ENCODE assay signal across 8 cellular contexts in the genomic region with DNA sequence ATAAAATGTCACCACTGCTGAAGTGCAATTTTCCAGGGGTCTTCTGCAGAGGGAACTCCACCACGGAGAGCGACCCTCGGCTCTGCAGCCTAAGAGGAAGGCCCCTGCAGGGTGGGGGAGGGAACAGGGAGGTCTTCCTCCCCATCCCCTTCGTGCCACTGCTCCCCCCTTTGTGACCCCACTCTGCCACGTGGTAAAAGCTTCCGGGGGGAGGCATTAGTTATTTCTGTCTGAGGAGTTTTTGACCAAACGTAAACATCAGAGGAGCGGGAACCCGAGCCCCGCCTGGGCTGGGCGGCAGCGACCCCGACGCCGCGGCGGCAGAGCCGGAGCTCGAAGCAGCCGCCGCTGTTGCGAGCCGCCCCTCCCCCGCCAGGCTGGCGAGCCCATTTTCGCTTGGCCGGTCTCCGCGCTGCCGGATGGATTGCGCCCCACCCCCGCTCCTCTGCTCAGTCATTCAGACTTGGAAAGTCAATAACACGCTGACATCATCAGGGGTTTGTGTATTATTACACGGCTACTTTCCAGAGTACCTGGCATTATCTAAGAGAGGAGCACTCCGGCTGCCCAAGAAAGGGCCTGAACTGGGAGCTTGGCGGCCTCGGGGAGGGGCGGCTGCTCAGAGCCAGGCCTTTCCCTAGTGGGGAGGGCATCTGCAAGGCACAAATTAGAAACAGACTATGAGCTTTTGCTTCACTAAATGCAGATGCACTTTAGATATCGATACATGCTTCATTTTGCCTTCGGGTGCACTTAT.
DNase-seq lines count a peak whose midpoint lies in the region; ATAC-seq, FAIRE-seq and TF ChIP-seq lines count a peak whose summit lies in the region.

No MANE protein-coding gene starts in this region.

- H3K27me3 ChIP-seq in H1 (replicated peaks in 1 of 4; ENCODE audit: control insufficient read depth in 3 of 4, extremely low read depth in 1 of 4, insufficient read depth in 3 of 4, low read length in 3 of 4) (no peaks in the 10 kb centered on the region; a peak in 1 of 7 replicates), mesendoderm (ENCODE audit: insufficient read depth, low read length, poor library complexity) (no peaks in the 10 kb centered on the region)

- WGBS in H1 (ENCODE audit: extremely low coverage in 1 of 2, insufficient coverage in 1 of 2, insufficient read length in 1 of 2, insufficient replicate concordance in 2 of 2, low coverage in 1 of 2, low lambda C conversion rate in 2 of 2, missing lambda C conversion rate in 1 of 2), 2 experiments, result 2% methylated on average over 39 of the region's 40 CpGs; no CpG with 5 or more reads in 1 of the 2 experiments
- no CpG with 5 or more reads among the region's 40 CpGs for WGBS in mesendoderm (ENCODE audit: extremely low coverage, insufficient coverage, low lambda C conversion rate)

- peak overlapping the region; percentile 98 for H2BK12ac ChIP-seq in H1 (ENCODE audit: low read depth, low read length)

- H3K4me3 ChIP-seq in H1 (ENCODE audit: extremely low read depth in 1 of 4, insufficient read depth in 2 of 4, low read depth in 3 of 4, low read length in 4 of 4), result peak overlapping the region; percentile 6 to 56 (median 31); a peak in 6 of 8 replicates
- no peak overlapping the region for H3K4me3 ChIP-seq in mesendoderm (ENCODE audit: low read length)

- peak; percentile 17 to 46 for TF ChIP-seq POLR2A in H1 (IDR thresholded peaks at IDR 0.05; ENCODE audit: control extremely low read depth in 1 of 2, low read depth in 2 of 2, low read length in 2 of 2)

- peaks cover 42% of the 10 kb centered on the region for H3K4me1 Mint-ChIP-seq in activated CD8-positive, alpha-beta memory T cell treated with anti-CD3 and anti-CD28 coated beads, Interleukin-2, amount 10 ng/mL, durations not matched to agents 7 days and 5 days

- TF ChIP-seq EP300 in H1 (IDR thresholded peaks at IDR 0.05; ENCODE audit: borderline replicate concordance in 1 of 2, low read depth in 2 of 2, low read length in 2 of 2), result peak; percentile 73 to 99

- H3K4me3 Mint-ChIP-seq in activated CD8-positive, alpha-beta memory T cell treated with anti-CD3 and anti-CD28 coated beads, Interleukin-2, amount 10 ng/mL, durations not matched to agents 7 days and 5 days, result peak overlapping the region; percentile 68

- H3K4ac ChIP-seq in H1 (replicated peaks; ENCODE audit: insufficient read length, low read depth, low read length) (peak overlapping the region; percentile 99), mesendoderm (ENCODE audit: low read depth, low read length) (peak overlapping the region; percentile 94)

- POLR2A ChIA-PET in H1 (lab: Charles Lee; ENCODE audit: partially characterized antibody), result interaction anchor here (0.6 to 6.2 kb wide), 16 partner anchors 9 to 1469 kb away, joined by 3 to 82 read pairs (median 3); partner anchors contain the start of gene TBL1XR1

- H3K14ac ChIP-seq in H1 (ENCODE audit: insufficient read length), result no peak overlapping the region

- H4K5ac ChIP-seq in H1 (ENCODE audit: insufficient read length, low read depth, low read length), result peak overlapping the region; percentile 90
- peak overlapping the region; percentile 88 for H4K5ac ChIP-seq in mesendoderm (ENCODE audit: low read length)

- DNase-seq in COLO829 (ENCODE audit: low spot score), result peak; percentile 98
- peak; percentile 98 for DNase-seq in HT1080 (ENCODE audit: low read depth)
- DNase-seq in NOMO-1 (lab: John Stamatoyannopoulos, UW; ENCODE audit: unreplicated experiment in 2 of 2), result peak; percentile 96 to 98
- DNase-seq in activated CD8-positive, alpha-beta memory T cell treated with anti-CD3 and anti-CD28 coated beads, Interleukin-2, amount 10 ng/mL, durations not matched to agents 7 days and 5 days, result peak; percentile 94
- DNase-seq in H1 (ENCODE audit: low read depth in 1 of 2, low spot score in 2 of 2), result peak; percentile 85 to 98
- DNase-seq in mesendoderm, result peak; percentile 100
- DNase-seq in stimulated activated CD8-positive, alpha-beta memory T cell treated with anti-CD3 and anti-CD28 coated beads, Interleukin-12 subunit alpha, Interleukin-12 subunit beta, amount 100 ng/mL, for 4 hours (ENCODE audit: low read depth), result peak; percentile 91

- H3K36me3 ChIP-seq in H1 (ENCODE audit: control insufficient read depth in 2 of 4, insufficient read depth in 4 of 4, low read length in 3 of 4), result no peaks in the 10 kb centered on the region
- H3K36me3 ChIP-seq in mesendoderm (ENCODE audit: control insufficient read depth, insufficient read depth, low read length), result no peaks in the 10 kb centered on the region

- H3K36me3 Mint-ChIP-seq in activated CD8-positive, alpha-beta memory T cell treated with anti-CD3 and anti-CD28 coated beads, Interleukin-2, amount 10 ng/mL, durations not matched to agents 7 days and 5 days, result peaks cover 6% of the 10 kb centered on the region

- no peaks in the 10 kb centered on the region for H3K9me3 Mint-ChIP-seq in activated CD8-positive, alpha-beta memory T cell treated with anti-CD3 and anti-CD28 coated beads, Interleukin-2, amount 10 ng/mL, durations not matched to agents 7 days and 5 days (ENCODE audit: low read depth)

- no peaks in the 10 kb centered on the region for H3K27me3 Mint-ChIP-seq in activated CD8-positive, alpha-beta memory T cell treated with anti-CD3 and anti-CD28 coated beads, Interleukin-2, amount 10 ng/mL, durations not matched to agents 7 days and 5 days

- H2AK5ac ChIP-seq in H1 (ENCODE audit: low read depth, low read length) (no peak overlapping the region), mesendoderm (ENCODE audit: low read length) (peak overlapping the region; percentile 61)

- H2BK15ac ChIP-seq in H1 (ENCODE audit: low read length), result peak overlapping the region; percentile 81; the same call in 1 of the 2 replicates
- H2BK15ac ChIP-seq in mesendoderm (replicated peaks; ENCODE audit: low read depth), result no peak overlapping the region

- H3K4me2 ChIP-seq in H1 (ENCODE audit: insufficient read depth in 1 of 2, low read depth in 2 of 2, low read length in 2 of 2) (peak overlapping the region; percentile 65 to 80), mesendoderm (ENCODE audit: low read length) (peak overlapping the region; percentile 60)

- 0 out of 4 replicates have a peak, but pooled peaks of 1 of the 3 experiments have one; percentile 0 for TF ChIP-seq CTCF in H1 (IDR thresholded peaks at IDR 0.05; ENCODE audit: control extremely low read depth in 1 of 3, insufficient read depth in 1 of 3, low read depth in 1 of 3, low read length in 3 of 3)

- peak overlapping the region; percentile 87 for H2BK120ac ChIP-seq in H1 (replicated peaks; ENCODE audit: low read depth, low read length)
- H2BK120ac ChIP-seq in mesendoderm (ENCODE audit: low read depth, low read length), result peak overlapping the region; percentile 23

- 0 out of 2 replicates have a peak overlapping the region, but pooled peaks have one; percentile 46 for H2AFZ ChIP-seq in H1 (ENCODE audit: low read length)

- H3K56ac ChIP-seq in H1 (replicated peaks; ENCODE audit: insufficient read length, low read depth, low read length) (peak overlapping the region; percentile 72), mesendoderm (ENCODE audit: low read length) (peak overlapping the region; percentile 95)

- peak; percentile 57 to 68 for TF ChIP-seq RAD21 in H1 (IDR thresholded peaks at IDR 0.05 in 1 of 2, conservative IDR thresholded peaks at IDR 0.05 in 1 of 2; ENCODE audit: low read depth in 2 of 2, low read length in 2 of 2)

- H4K8ac ChIP-seq in H1 (ENCODE audit: extremely low read depth, insufficient read depth, low read length) (peak overlapping the region; percentile 94; the same call in 1 of the 2 replicates), mesendoderm (ENCODE audit: low read depth, low read length) (peak overlapping the region; percentile 77)

- CTCF ChIA-PET in activated CD8-positive, alpha-beta memory T cell treated with anti-CD3 and anti-CD28 coated beads, Interleukin-2, amount 10 ng/mL, durations not matched to agents 7 days and 5 days (lab: Charles Lee), result interaction anchor here (1.2 to 3.8 kb wide), 6 partner anchors 11 to 308 kb away, joined by 3 to 45 read pairs (median 5); partner anchors contain the start of gene TBL1XR1
- CTCF ChIA-PET in H1 (lab: Charles Lee; ENCODE audit: partially characterized antibody), result interaction anchor here (0.6 to 1.4 kb wide), 10 partner anchors 10 to 418 kb away, joined by 3 to 5 read pairs (median 3); no protein-coding TSS in a partner anchor

- H3K9ac ChIP-seq in H1 (replicated peaks in 1 of 4; ENCODE audit: extremely low read depth in 1 of 4, low read depth in 3 of 4, low read length in 3 of 4), result peak overlapping the region in 3 of 4 experiments; percentile 43 to 54 (median 52); a peak in 5 of 7 replicates
- H3K9ac ChIP-seq in mesendoderm (ENCODE audit: low read length), result peak overlapping the region; percentile 76

- no peaks in the 10 kb centered on the region for H3K9me3 ChIP-seq in H1 (ENCODE audit: insufficient read depth in 2 of 2, low read depth in 1 of 2, low read length in 1 of 2)

- H3K79me1 ChIP-seq in H1 (ENCODE audit: low read depth, low read length) (no peaks in the 10 kb centered on the region), mesendoderm (ENCODE audit: low read length) (no peaks in the 10 kb centered on the region)

- H2BK5ac ChIP-seq in H1 (ENCODE audit: low read depth, low read length) (peak overlapping the region; percentile 96), mesendoderm (ENCODE audit: low read length) (peak overlapping the region; percentile 100)

- no peaks in the 10 kb centered on the region for H4K20me1 ChIP-seq in H1 (replicated peaks in 1 of 2; ENCODE audit: control insufficient read depth in 1 of 2, insufficient read depth in 2 of 2, low read length in 2 of 2)

- peak; percentile 77 for ATAC-seq in GM21367 (IDR thresholded peaks at IDR 0.05; ENCODE audit: unreplicated experiment)
- ATAC-seq in activated CD8-positive, alpha-beta memory T cell treated with anti-CD3 and anti-CD28 coated beads, Interleukin-2, amount 10 ng/mL, durations not matched to agents 7 days and 5 days, result peak; percentile 81

- peak overlapping the region; percentile 94; the same call in 1 of the 2 replicates for H2BK20ac ChIP-seq in H1 (ENCODE audit: low read length)

- H3K79me2 ChIP-seq in H1 (ENCODE audit: control insufficient read depth in 1 of 2, insufficient read depth in 2 of 2, low read length in 2 of 2), result no peaks in the 10 kb centered on the region
- no peaks in the 10 kb centered on the region for H3K79me2 ChIP-seq in mesendoderm (ENCODE audit: control insufficient read depth, insufficient read depth, low read length)

- H4K91ac ChIP-seq in H1 (replicated peaks; ENCODE audit: insufficient read length, low read length), result peak overlapping the region; percentile 98

- peak overlapping the region; percentile 92 for H3K27ac Mint-ChIP-seq in activated CD8-positive, alpha-beta memory T cell treated with anti-CD3 and anti-CD28 coated beads, Interleukin-2, amount 10 ng/mL, durations not matched to agents 7 days and 5 days

- H3K27ac ChIP-seq in H1 (ENCODE audit: low read depth, low read length) (peak overlapping the region; percentile 86), mesendoderm (ENCODE audit: low read depth, low read length) (peak overlapping the region; percentile 99)

- H3K4me1 ChIP-seq in H1 (replicated peaks in 1 of 4; ENCODE audit: control insufficient read depth in 3 of 4, insufficient read depth in 4 of 4, low read length in 3 of 4), result peaks cover 10 to 33% (median 20%) of the 10 kb centered on the region in 4 experiments
- peaks cover 32% of the 10 kb centered on the region for H3K4me1 ChIP-seq in mesendoderm (ENCODE audit: control insufficient read depth, low read depth, low read length)

- peak overlapping the region; percentile 91 for H3K18ac ChIP-seq in H1 (ENCODE audit: extremely low read depth, low read length)
- H3K18ac ChIP-seq in mesendoderm (ENCODE audit: low read length), result peak overlapping the region; percentile 98

- no peak for FAIRE-seq in H1 (lab: Jason Lieb, UNC)

- peaks cover 7% of the 10 kb centered on the region for H3K23me2 ChIP-seq in H1 (ENCODE audit: low read depth, low read length)

- H3K23ac ChIP-seq in H1 (ENCODE audit: insufficient read length) (no peak overlapping the region), mesendoderm (ENCODE audit: low read length) (no peak overlapping the region)
